20 cellular contexts compared by ENCODE assay signal in the genomic region with DNA sequence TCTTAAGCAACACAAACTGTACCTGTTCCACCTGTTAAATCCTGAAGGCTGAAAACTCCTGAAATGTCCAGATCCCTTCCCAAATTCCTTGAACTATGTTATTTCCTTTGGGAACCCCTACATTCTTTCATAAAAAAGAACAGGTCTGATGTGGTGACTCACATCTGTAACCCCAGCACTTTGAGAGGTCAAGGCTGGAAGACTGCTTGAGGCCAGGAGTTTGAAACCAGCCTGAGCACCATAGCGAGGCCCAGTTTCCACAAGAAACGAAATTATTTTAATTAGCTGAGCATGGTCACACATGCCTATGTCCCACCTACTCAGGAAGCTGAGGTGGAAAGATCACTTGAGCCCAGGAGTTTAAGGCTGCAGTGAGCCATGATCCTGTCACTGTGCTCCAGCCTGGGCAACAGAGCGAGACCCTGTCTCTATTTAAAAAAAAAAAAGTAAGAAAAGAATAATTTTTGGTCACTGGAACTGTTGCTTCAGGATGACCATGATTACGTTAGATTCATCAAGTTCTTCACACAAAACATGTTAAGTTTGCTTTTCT.
"Had no signal": no experiment of that assay in that cellular context is flagged by ENCODE, and none has a peak within 500 bp of the region (broad histone marks: within the 10 kb centered on the region; RNA-seq: fewer than 3 reads in every experiment).

No MANE protein-coding gene starts in this region.

- H3K27me3 Mint-ChIP-seq: activated B cell treated with CpG ODN at 0.5 μM for 24 hours; activated CD4-positive, alpha-beta memory T cell treated with anti-CD3 and anti-CD28 coated beads, Interleukin-2, amount 10 ng/mL, durations not matched to agents 7 days and 5 days; activated CD8-positive, alpha-beta memory T cell treated with anti-CD3 and anti-CD28 coated beads, Interleukin-2, amount 10 ng/mL, durations not matched to agents 7 days and 5 days; activated naive CD8-positive, alpha-beta T cell treated with anti-CD3 and anti-CD28 coated beads for 36 hours had no signal

- H3K9me3 ChIP-seq: lower lobe of right lung, tibial artery had no signal

- FAIRE-seq: urothelium cell line had no signal

- DNase-seq: activated B cell treated with CpG ODN at 0.5 μM for 24 hours; activated CD4-positive, alpha-beta memory T cell treated with anti-CD3 and anti-CD28 coated beads, Interleukin-2, amount 10 ng/mL, durations not matched to agents 7 days and 5 days; activated CD4-positive, alpha-beta T cell treated with anti-CD3 and anti-CD28 coated beads for 4 hours; activated CD8-positive, alpha-beta memory T cell treated with anti-CD3 and anti-CD28 coated beads, Interleukin-2, amount 10 ng/mL, durations not matched to agents 7 days and 5 days; activated naive CD8-positive, alpha-beta T cell treated with anti-CD3 and anti-CD28 coated beads for 36 hours; amniotic stem cell; dermis blood vessel endothelial cell; foreskin fibroblast; hippocampal formation; islet precursor cell; lower lobe of right lung; midbrain; stimulated activated CD4-positive, alpha-beta T cell treated with anti-CD3 and anti-CD28 coated beads, Interleukin-2, amount 100 ng/mL, for 24 hours; stimulated activated naive CD4-positive, alpha-beta T cell treated with Interleukin-2 at 50 U/mL for 16 hours; substantia nigra; tibial artery had no signal

- H3K27ac ChIP-seq: cardiac muscle cell, lower lobe of right lung, tibial artery had no signal

- H3K27me3 ChIP-seq: cardiac muscle cell, tibial artery had no signal

- H3K27ac Mint-ChIP-seq: activated B cell treated with CpG ODN at 0.5 μM for 24 hours; activated CD4-positive, alpha-beta memory T cell treated with anti-CD3 and anti-CD28 coated beads, Interleukin-2, amount 10 ng/mL, durations not matched to agents 7 days and 5 days; activated CD8-positive, alpha-beta memory T cell treated with anti-CD3 and anti-CD28 coated beads, Interleukin-2, amount 10 ng/mL, durations not matched to agents 7 days and 5 days; T-helper 2 cell treated with Interferon-gamma antibody and Interleukin-4, amounts not matched to agents 5 μg/mL and 100 μg/mL, for 36 hours had no signal

- H3K36me3 ChIP-seq: cardiac muscle cell, lower lobe of right lung, tibial artery had no signal

- H3K4me3 Mint-ChIP-seq: activated B cell treated with CpG ODN at 0.5 μM for 24 hours; activated CD4-positive, alpha-beta memory T cell treated with anti-CD3 and anti-CD28 coated beads, Interleukin-2, amount 10 ng/mL, durations not matched to agents 7 days and 5 days; activated CD8-positive, alpha-beta memory T cell treated with anti-CD3 and anti-CD28 coated beads, Interleukin-2, amount 10 ng/mL, durations not matched to agents 7 days and 5 days; activated naive CD8-positive, alpha-beta T cell treated with anti-CD3 and anti-CD28 coated beads for 36 hours; neural crest cell; T-helper 2 cell treated with Interferon-gamma antibody and Interleukin-4, amounts not matched to agents 5 μg/mL and 100 μg/mL, for 36 hours had no signal

- H3K4me3 ChIP-seq: cardiac muscle cell, lower lobe of right lung, tibial artery had no signal

- H3K9me3 Mint-ChIP-seq: activated B cell treated with CpG ODN at 0.5 μM for 24 hours; activated CD4-positive, alpha-beta memory T cell treated with anti-CD3 and anti-CD28 coated beads, Interleukin-2, amount 10 ng/mL, durations not matched to agents 7 days and 5 days; activated naive CD8-positive, alpha-beta T cell treated with anti-CD3 and anti-CD28 coated beads for 36 hours had no signal
